Comparison of ENCODE assay signal across 10 cellular contexts in the genomic region with DNA sequence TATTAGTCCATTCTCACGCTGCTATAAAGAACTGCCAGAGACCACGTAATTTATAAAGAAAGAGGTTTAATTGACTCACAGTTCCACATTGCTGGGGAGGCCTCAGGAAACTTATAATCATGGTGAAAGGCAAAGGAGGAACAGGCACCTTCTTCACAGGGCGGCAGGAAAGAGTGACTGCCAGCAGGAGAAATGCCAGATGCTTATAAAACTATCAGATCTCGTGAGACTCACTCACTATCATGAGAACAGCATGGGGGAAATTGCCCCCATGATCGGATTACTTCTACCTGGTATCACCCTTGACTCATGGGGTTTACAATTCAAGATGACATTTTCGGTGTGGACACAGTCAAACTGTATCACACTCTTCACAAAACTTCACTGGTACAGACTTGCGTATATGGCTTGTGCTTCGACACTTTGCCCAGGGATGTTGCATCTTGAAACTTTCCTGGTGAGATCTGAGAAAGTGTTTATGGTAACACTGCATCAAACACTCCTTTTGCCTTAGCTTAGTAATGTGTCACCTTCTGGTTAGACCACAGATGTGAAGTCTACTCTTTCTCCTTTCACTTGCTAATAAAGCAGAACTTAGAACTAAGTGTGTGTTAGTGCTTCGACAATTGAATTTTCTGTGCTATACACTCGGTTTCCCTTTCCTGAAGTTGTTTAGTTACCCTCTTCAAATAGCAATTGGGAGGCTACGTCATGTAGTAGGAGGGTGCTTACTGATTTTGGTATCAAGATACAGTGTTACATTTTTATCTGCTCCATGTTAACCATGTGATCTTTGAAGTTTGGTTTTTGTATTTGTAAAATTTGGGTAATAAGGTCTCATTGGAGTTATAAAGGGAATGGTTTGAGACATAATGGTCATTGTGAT.
DNase-seq lines count a peak whose midpoint lies in the region; ATAC-seq and TF ChIP-seq lines count a peak whose summit lies in the region.
"Had no signal": no experiment of that assay in that cellular context is flagged by ENCODE, and none has a peak within 500 bp of the region (broad histone marks: within the 10 kb centered on the region; RNA-seq: fewer than 3 reads in every experiment).

No MANE protein-coding gene starts in this region.

- no peak for TF ChIP-seq POLR2A in tibial nerve (IDR thresholded peaks at IDR 0.05)

- H3K36me3 ChIP-seq in tibial nerve (no peaks in the 10 kb centered on the region), mammary epithelial cell (ENCODE audit: insufficient read depth, low read length) (no peaks in the 10 kb centered on the region)
- H3K36me3 ChIP-seq: prostate gland had no signal

- intact Hi-C loops in activated naive CD4-positive, alpha-beta T cell treated with anti-CD3 and anti-CD28 coated beads for 36 hours (cut with micrococcal nuclease) = loop anchor here (1.0 to 5.0 kb wide), 22 partner anchors 16 to 803 kb away; a partner anchor contains a TSS
- intact Hi-C loops in mammary epithelial cell (cut with micrococcal nuclease) = no loop called here

- peaks cover 7% of the 10 kb centered on the region for H3K36me3 Mint-ChIP-seq in activated naive CD4-positive, alpha-beta T cell treated with anti-CD3 and anti-CD28 coated beads for 36 hours (ENCODE audit: low read depth)

- peak overlapping the region; percentile 59 for H3K4me3 Mint-ChIP-seq in activated naive CD4-positive, alpha-beta T cell treated with anti-CD3 and anti-CD28 coated beads for 36 hours

- peaks cover 34% of the 10 kb centered on the region for H3K4me1 Mint-ChIP-seq in activated naive CD4-positive, alpha-beta T cell treated with anti-CD3 and anti-CD28 coated beads for 36 hours (ENCODE audit: low read depth)

- ATAC-seq in HG03432 (IDR thresholded peaks at IDR 0.05; ENCODE audit: unreplicated experiment) = peak; percentile 60
- ATAC-seq: A549 had no signal

- H3K9me3 ChIP-seq in tibial nerve (peaks cover 0 to 13% (median 4%) of the 10 kb centered on the region in 4 donors), mammary epithelial cell (replicated peaks; ENCODE audit: insufficient read depth, low read length) (no peaks in the 10 kb centered on the region)
- H3K9me3 ChIP-seq: A549, prostate gland had no signal

- CTCF ChIA-PET in activated naive CD4-positive, alpha-beta T cell treated with anti-CD3 and anti-CD28 coated beads for 36 hours (lab: Charles Lee) = interaction anchor here (0.9 to 1.1 kb wide), 2 partner anchors 61 to 616 kb away, joined by 3 read pairs; no protein-coding TSS in a partner anchor
- CTCF ChIA-PET in mammary epithelial cell (lab: Charles Lee; ENCODE audit: low non-redundant PET) = no interaction called here

- dilution Hi-C loops in mammary epithelial cell (cut with HindIII; ENCODE audit: low sequenced_read_pairs) = no loop called here

- H3K4me1 ChIP-seq in tibial nerve (peaks cover 0 to 46% (median 10%) of the 10 kb centered on the region in 4 donors), mammary epithelial cell (ENCODE audit: insufficient read depth, low read length) (peaks cover 3% of the 10 kb centered on the region)
- H3K4me1 ChIP-seq: prostate gland had no signal

- H3K9me3 Mint-ChIP-seq in activated naive CD4-positive, alpha-beta T cell treated with anti-CD3 and anti-CD28 coated beads for 36 hours = no peaks in the 10 kb centered on the region

- H2AFZ ChIP-seq in mammary epithelial cell (ENCODE audit: low read depth, low read length) = no peak overlapping the region

- no peak overlapping the region for H3K4me2 ChIP-seq in mammary epithelial cell (ENCODE audit: insufficient read depth, low read depth, low read length)
- H3K4me2 ChIP-seq: A549 had no signal

- peaks cover 30% of the 10 kb centered on the region for H3K79me2 ChIP-seq in mammary epithelial cell (ENCODE audit: insufficient read depth, low read length)

- no peak for TF ChIP-seq EP300 in tibial nerve (IDR thresholded peaks at IDR 0.05)

- H3K27me3 ChIP-seq in tibial nerve (no peaks in the 10 kb centered on the region), mammary epithelial cell (ENCODE audit: insufficient read depth, low read length) (no peaks in the 10 kb centered on the region)

- no TSS peak for BruUV-seq in mammary epithelial cell (replicated peaks; lab: Mats Ljungman, UMichigan)

- peak; percentile 26 to 36 for DNase-seq in activated CD4-positive, alpha-beta T cell treated with anti-CD3 and anti-CD28 coated beads for 4 hours
- DNase-seq in activated CD4-positive, alpha-beta T cell treated with anti-CD3 and anti-CD28 coated beads, Interleukin-2, amount 50 U/mL, for 1 hour = no peak
- DNase-seq in activated naive CD4-positive, alpha-beta T cell treated with anti-CD3 and anti-CD28 coated beads for 36 hours = peak; percentile 76
- peak; percentile 74 for DNase-seq in stimulated activated CD8-positive, alpha-beta memory T cell treated with anti-CD3 and anti-CD28 coated beads, Interleukin-4, amount 100 ng/mL, for 48 hours
- DNase-seq in tibial nerve (ENCODE audit: low spot score in 2 of 2) (no peak), mammary epithelial cell (no peak), ecto neural progenitor cell (ENCODE audit: low spot score) (no peak)

- no peak overlapping the region for H3K9ac ChIP-seq in mammary epithelial cell (ENCODE audit: insufficient read depth, low read length)

- H3K4me3 ChIP-seq in tibial nerve = no peak overlapping the region
- H3K4me3 ChIP-seq in mammary epithelial cell (replicated peaks in 1 of 3; ENCODE audit: insufficient read depth in 1 of 3, low read depth in 2 of 3, low read length in 3 of 3) = no peak overlapping the region
- H3K4me3 ChIP-seq: A549, prostate gland had no signal

- no peaks in the 10 kb centered on the region for H4K20me1 ChIP-seq in mammary epithelial cell (ENCODE audit: insufficient read depth, low read length)

- WGBS in tibial nerve, 2 donors = 84 to 94% methylated on average over 11 of the region's 11 CpGs
- WGBS in mammary epithelial cell (ENCODE audit: low coverage, missing lambda C conversion rate) = 91% methylated on average over 11 of the region's 11 CpGs

- in situ Hi-C loops in mammary epithelial cell (cut with MboI; ENCODE audit: low sequenced_read_pairs in 2 of 2) = no loop called here

- H3K27ac ChIP-seq in tibial nerve (no peak overlapping the region), mammary epithelial cell (ENCODE audit: insufficient read depth, low read depth, low read length) (no peak overlapping the region)
- H3K27ac ChIP-seq: A549, prostate gland had no signal

- H3K27me3 Mint-ChIP-seq in activated naive CD4-positive, alpha-beta T cell treated with anti-CD3 and anti-CD28 coated beads for 36 hours (ENCODE audit: low read depth) = no peaks in the 10 kb centered on the region

- H3K27ac Mint-ChIP-seq in activated naive CD4-positive, alpha-beta T cell treated with anti-CD3 and anti-CD28 coated beads for 36 hours = peak overlapping the region; percentile 92

- TF ChIP-seq CTCF in tibial nerve (IDR thresholded peaks at IDR 0.05) = no peak
- TF ChIP-seq CTCF in mammary epithelial cell (conservative IDR thresholded peaks at IDR 0.05 in 1 of 2, IDR thresholded peaks at IDR 0.05 in 1 of 2; ENCODE audit: extremely low read depth in 1 of 2, insufficient read depth in 1 of 2, low read depth in 1 of 2, low read length in 2 of 2) = no peak

Comparison
In these comparisons a context has a peak if more than half of its experiments do, and no peak if none do; other contexts are left out.
1. DNase-seq: peak in activated CD4-positive, alpha-beta T cell treated with anti-CD3 and anti-CD28 coated beads for 4 hours (2 of 2), activated naive CD4-positive, alpha-beta T cell treated with anti-CD3 and anti-CD28 coated beads for 36 hours (single experiment) and stimulated activated CD8-positive, alpha-beta memory T cell treated with anti-CD3 and anti-CD28 coated beads, Interleukin-4, amount 100 ng/mL, for 48 hours (single experiment); none in activated CD4-positive, alpha-beta T cell treated with anti-CD3 and anti-CD28 coated beads, Interleukin-2, amount 50 U/mL, for 1 hour (single experiment), tibial nerve (0 of 2), mammary epithelial cell (single experiment) and ecto neural progenitor cell (single experiment).